8 cellular contexts compared by ENCODE assay signal in the genomic region with DNA sequence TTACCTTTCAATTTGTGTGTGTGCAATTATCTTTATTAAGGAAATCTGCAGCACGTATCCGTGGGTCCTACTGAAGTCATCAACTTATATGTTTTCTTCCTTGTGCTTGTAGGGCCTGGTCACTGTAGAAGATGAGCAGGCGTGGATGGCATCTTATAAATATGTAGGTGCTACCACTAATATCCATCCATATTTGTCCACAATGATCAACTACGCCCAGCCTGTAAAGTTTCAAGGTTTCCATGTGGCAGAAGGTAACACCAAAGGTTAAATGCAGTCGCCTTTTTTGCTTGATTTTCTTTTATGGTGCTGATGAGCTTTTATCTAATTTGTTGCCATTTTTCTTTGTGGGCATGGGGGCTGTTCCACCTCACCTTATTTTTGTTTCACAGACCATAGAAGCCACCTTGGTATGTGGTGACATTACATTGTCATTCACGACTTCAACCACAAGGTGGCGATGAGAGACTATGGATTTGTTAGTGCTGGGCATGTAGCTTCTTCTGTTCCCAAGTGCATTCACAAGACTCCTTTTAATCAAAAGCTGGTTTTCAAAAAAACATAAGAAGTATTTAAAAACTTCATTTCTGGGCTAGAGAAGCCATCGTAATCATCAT.
A peak's percentile ranks its signal among the peaks of the same experiment; 100 is the strongest.
DNase-seq lines count a peak whose midpoint lies in the region; ATAC-seq and TF ChIP-seq lines count a peak whose summit lies in the region.

No MANE protein-coding gene starts in this region.

- H3K9me3 ChIP-seq in uterus: no peaks in the 10 kb centered on the region

- H3K27me3 Mint-ChIP-seq in activated CD8-positive, alpha-beta T cell treated with anti-CD3 and anti-CD28 coated beads, Interleukin-2, amount 10 ng/mL, durations not matched to agents 7 days and 5 days (ENCODE audit: low read depth): no peaks in the 10 kb centered on the region

- DNase-seq in COLO668 (lab: John Stamatoyannopoulos, UW; ENCODE audit: unreplicated experiment) (peak; percentile 53), NCI-H526 (lab: John Stamatoyannopoulos, UW) (peak; percentile 44 to 76), fibroblast of pulmonary artery (ENCODE audit: low read depth) (peak; percentile 83), nucleus accumbens (lab: John Stamatoyannopoulos, UW) (peak in 49 of 56 donors; percentile 1 to 90 (median 41)), uterus (peak; percentile 24 to 39)
- DNase-seq in activated CD8-positive, alpha-beta T cell treated with anti-CD3 and anti-CD28 coated beads, Interleukin-2, amount 10 ng/mL, durations not matched to agents 7 days and 5 days: peak; percentile 69

- no peak for TF ChIP-seq POLR2A in uterus (IDR thresholded peaks at IDR 0.05)

- TF ChIP-seq CTCF in fibroblast of pulmonary artery (IDR thresholded peaks at IDR 0.05; ENCODE audit: low read length, missing control alignments) (peak; percentile 81), uterus (IDR thresholded peaks at IDR 0.05) (peak; percentile 60 to 78 (median 72))

- intact Hi-C loops in uterus (cut with DNase I; ENCODE audit: low total_unique reads): no loop called here

- ATAC-seq in GM18907 (IDR thresholded peaks at IDR 0.05; ENCODE audit: unreplicated experiment) (peak; percentile 76), HG03196 (IDR thresholded peaks at IDR 0.05; ENCODE audit: unreplicated experiment) (peak; percentile 62)
- ATAC-seq in activated CD8-positive, alpha-beta T cell treated with anti-CD3 and anti-CD28 coated beads, Interleukin-2, amount 10 ng/mL, durations not matched to agents 7 days and 5 days: peak; percentile 70

- no peaks in the 10 kb centered on the region for H3K27me3 ChIP-seq in uterus

- no peak overlapping the region for H3K4me3 Mint-ChIP-seq in activated CD8-positive, alpha-beta T cell treated with anti-CD3 and anti-CD28 coated beads, Interleukin-2, amount 10 ng/mL, durations not matched to agents 7 days and 5 days

- no peak overlapping the region for H3K27ac Mint-ChIP-seq in activated CD8-positive, alpha-beta T cell treated with anti-CD3 and anti-CD28 coated beads, Interleukin-2, amount 10 ng/mL, durations not matched to agents 7 days and 5 days

- H3K4me3 ChIP-seq in fibroblast of pulmonary artery (replicated peaks; ENCODE audit: low read depth, low read length): no peak overlapping the region
- no peak overlapping the region for H3K4me3 ChIP-seq in uterus

- no peaks in the 10 kb centered on the region for H3K4me1 Mint-ChIP-seq in activated CD8-positive, alpha-beta T cell treated with anti-CD3 and anti-CD28 coated beads, Interleukin-2, amount 10 ng/mL, durations not matched to agents 7 days and 5 days (ENCODE audit: low read depth)

- no peaks in the 10 kb centered on the region for H3K9me3 Mint-ChIP-seq in activated CD8-positive, alpha-beta T cell treated with anti-CD3 and anti-CD28 coated beads, Interleukin-2, amount 10 ng/mL, durations not matched to agents 7 days and 5 days (ENCODE audit: insufficient read depth)

- H3K4me1 ChIP-seq in uterus: no peaks in the 10 kb centered on the region

- H3K36me3 ChIP-seq in uterus: no peaks in the 10 kb centered on the region

- no peaks in the 10 kb centered on the region for H3K36me3 Mint-ChIP-seq in activated CD8-positive, alpha-beta T cell treated with anti-CD3 and anti-CD28 coated beads, Interleukin-2, amount 10 ng/mL, durations not matched to agents 7 days and 5 days (ENCODE audit: low read depth)

- POLR2A ChIA-PET in activated CD8-positive, alpha-beta T cell treated with anti-CD3 and anti-CD28 coated beads, Interleukin-2, amount 10 ng/mL, durations not matched to agents 7 days and 5 days (lab: Charles Lee): no interaction called here

- CTCF ChIA-PET in activated CD8-positive, alpha-beta T cell treated with anti-CD3 and anti-CD28 coated beads, Interleukin-2, amount 10 ng/mL, durations not matched to agents 7 days and 5 days (lab: Charles Lee): interaction anchor here (0.6 to 3.9 kb wide), 37 partner anchors 8 to 510 kb away, joined by 3 to 72 read pairs (median 4); no protein-coding TSS in a partner anchor

- H3K27ac ChIP-seq in uterus: no peak overlapping the region

Comparison
In these comparisons a context has a peak if more than half of its experiments do, and no peak if none do; other contexts are left out.
1. DNase-seq: peak in every context shown above with its lines; median percentile 83 in fibroblast of pulmonary artery; 69 in activated CD8-positive, alpha-beta T cell treated with anti-CD3 and anti-CD28 coated beads, Interleukin-2, amount 10 ng/mL, durations not matched to agents 7 days and 5 days; 60 in NCI-H526; 53 in COLO668; 41 in nucleus accumbens; 32 in uterus.